Comparison of ENCODE assay signal across 22 cellular contexts in genomic region chr6:149208071-149208670, GRCh38.
DNase-seq lines count a peak whose midpoint lies in the region; ATAC-seq, FAIRE-seq and TF ChIP-seq lines count a peak whose summit lies in the region.
"Had no signal": no experiment of that assay in that cellular context is flagged by ENCODE, and none has a peak within 500 bp of the region (broad histone marks: within the 10 kb centered on the region; RNA-seq: fewer than 3 reads in every experiment).

No MANE protein-coding gene starts in this region.

- no peak for TF ChIP-seq POLR2A in transverse colon (IDR thresholded peaks at IDR 0.05)

- H3K27me3 ChIP-seq in astrocyte (ENCODE audit: insufficient read depth, low read length) = no peaks in the 10 kb centered on the region
- no peaks in the 10 kb centered on the region for H3K27me3 ChIP-seq in transverse colon
- H3K27me3 ChIP-seq: BLaER1, Peyer's patch had no signal

- H3K4me1 ChIP-seq in astrocyte (ENCODE audit: insufficient read depth, low read length) (peaks cover 29% of the 10 kb centered on the region), transverse colon (peaks cover 0 to 29% (median 8%) of the 10 kb centered on the region in 4 donors)

- H3K27me3 Mint-ChIP-seq in astrocyte (ENCODE audit: low read depth, unreplicated experiment) = no peaks in the 10 kb centered on the region
- no peaks in the 10 kb centered on the region for H3K27me3 Mint-ChIP-seq in stimulated activated memory B cell treated with anti-CD40 and anti-IgM and Interleukin-4, amounts not matched to agents 10 μg/mL and 1 μg/mL and 100 μg/mL, for 72 hours
- no peaks in the 10 kb centered on the region for H3K27me3 Mint-ChIP-seq in effector memory CD8-positive, alpha-beta T cell
- H3K27me3 Mint-ChIP-seq: IgD-negative memory B cell had no signal

- FAIRE-seq in astrocyte (lab: Jason Lieb, UNC) = no peak
- FAIRE-seq: GM19239 had no signal

- H4K20me1 ChIP-seq in astrocyte (ENCODE audit: insufficient read depth, low read length) = no peaks in the 10 kb centered on the region
- H4K20me1 ChIP-seq: BLaER1 had no signal

- no peak overlapping the region for H3K9ac ChIP-seq in astrocyte (ENCODE audit: low read length)
- H3K9ac ChIP-seq: BLaER1 had no signal

- H3K79me2 ChIP-seq in astrocyte (ENCODE audit: insufficient read depth, low read length) = no peaks in the 10 kb centered on the region

- WGBS in transverse colon (ENCODE audit: low coverage in 1 of 2), 2 donors = 80 to 96% methylated on average over 3 to 4 of the region's 4 CpGs

- no peak overlapping the region for H3K4me3 Mint-ChIP-seq in astrocyte (ENCODE audit: unreplicated experiment)
- H3K4me3 Mint-ChIP-seq in stimulated activated memory B cell treated with anti-CD40 and anti-IgM and Interleukin-4, amounts not matched to agents 10 μg/mL and 1 μg/mL and 100 μg/mL, for 72 hours = no peak overlapping the region
- no peak overlapping the region for H3K4me3 Mint-ChIP-seq in effector memory CD8-positive, alpha-beta T cell
- H3K4me3 Mint-ChIP-seq: CD8-positive, alpha-beta T cell; IgD-negative memory B cell had no signal

- no peak overlapping the region for H3K27ac Mint-ChIP-seq in astrocyte (ENCODE audit: unreplicated experiment)
- peak overlapping the region; percentile 34 for H3K27ac Mint-ChIP-seq in stimulated activated memory B cell treated with anti-CD40 and anti-IgM and Interleukin-4, amounts not matched to agents 10 μg/mL and 1 μg/mL and 100 μg/mL, for 72 hours
- peak overlapping the region in 1 of 2 donors; percentile 75 for H3K27ac Mint-ChIP-seq in effector memory CD8-positive, alpha-beta T cell
- H3K27ac Mint-ChIP-seq: CD8-positive, alpha-beta T cell; IgD-negative memory B cell had no signal

- H3K36me3 Mint-ChIP-seq in astrocyte (ENCODE audit: low read depth, unreplicated experiment) = no peaks in the 10 kb centered on the region
- H3K36me3 Mint-ChIP-seq in stimulated activated memory B cell treated with anti-CD40 and anti-IgM and Interleukin-4, amounts not matched to agents 10 μg/mL and 1 μg/mL and 100 μg/mL, for 72 hours = no peaks in the 10 kb centered on the region
- H3K36me3 Mint-ChIP-seq in effector memory CD8-positive, alpha-beta T cell (ENCODE audit: insufficient read depth) = peaks cover 3% of the 10 kb centered on the region
- H3K36me3 Mint-ChIP-seq: CD8-positive, alpha-beta T cell; IgD-negative memory B cell had no signal

- no peak overlapping the region for H3K4me2 ChIP-seq in astrocyte (ENCODE audit: low read length)
- H3K4me2 ChIP-seq: BLaER1 had no signal

- H3K4me3 ChIP-seq in astrocyte (ENCODE audit: insufficient read depth, low read depth, low read length) = no peak overlapping the region
- H3K4me3 ChIP-seq in transverse colon = no peak overlapping the region
- H3K4me3 ChIP-seq: BLaER1, Peyer's patch had no signal

- H3K9me3 ChIP-seq in astrocyte (ENCODE audit: insufficient read depth, low read depth, low read length) (no peaks in the 10 kb centered on the region), transverse colon (no peaks in the 10 kb centered on the region)
- H3K9me3 ChIP-seq: BLaER1, Peyer's patch had no signal

- DNase-seq in G401 (ENCODE audit: low spot score) = peak; percentile 12
- no peak for DNase-seq in astrocyte (ENCODE audit: low read depth)
- peak; percentile 19 to 58 for DNase-seq in hippocampal formation (lab: John Stamatoyannopoulos, UW)
- no peak for DNase-seq in transverse colon
- no peak for DNase-seq in effector memory CD8-positive, alpha-beta T cell
- no peak for DNase-seq in stimulated activated naive CD4-positive, alpha-beta T cell treated with Interleukin-2 at 50 U/mL for 16 hours (lab: John Stamatoyannopoulos, UW)
- DNase-seq: Calu3; CD8-positive, alpha-beta T cell; DMS153; GDM1; NCI-H1105; NCI-H146; NCI-H2029; NCI-H2227 treated with DMSO at 0.1 percent for 48 hours; NCI-H510A treated with DMSO at 0.1 percent for 48 hours; NCI-H748 treated with DMSO at 0.1 percent for 48 hours; NK-92 treated with Interleukin-12 subunit alpha and Interleukin-12 subunit beta, amount 100 ng/mL, for 24 hours; Peyer's patch had no signal

- H3K36me3 ChIP-seq in astrocyte (ENCODE audit: insufficient read depth, low read length) (no peaks in the 10 kb centered on the region), transverse colon (no peaks in the 10 kb centered on the region)
- H3K36me3 ChIP-seq: BLaER1, Peyer's patch had no signal

- TF ChIP-seq EP300 in transverse colon (IDR thresholded peaks at IDR 0.05; ENCODE audit: low read depth) = no peak

- in situ Hi-C loops in G401 (cut with HindIII; ENCODE audit: low sequenced_read_pairs) = no loop called here
- in situ Hi-C loops in transverse colon (cut with MboI; ENCODE audit: low pct_ligation_motif_present in 1 of 4, low pct_unique_long_range_greater_than_20kb in 1 of 4, low sequenced_read_pairs in 3 of 4) = no loop called here

- H3K27ac ChIP-seq in astrocyte (ENCODE audit: low read depth, low read length) (no peak overlapping the region), transverse colon (no peak overlapping the region)
- H3K27ac ChIP-seq: BLaER1, Peyer's patch had no signal

- peaks cover 25% of the 10 kb centered on the region for H3K4me1 Mint-ChIP-seq in astrocyte (ENCODE audit: low read depth, unreplicated experiment)
- H3K4me1 Mint-ChIP-seq in stimulated activated memory B cell treated with anti-CD40 and anti-IgM and Interleukin-4, amounts not matched to agents 10 μg/mL and 1 μg/mL and 100 μg/mL, for 72 hours = peaks cover 15% of the 10 kb centered on the region
- H3K4me1 Mint-ChIP-seq in effector memory CD8-positive, alpha-beta T cell (ENCODE audit: low read depth in 2 of 2) = peaks cover 13 to 16% of the 10 kb centered on the region in 2 donors

- intact Hi-C loops in transverse colon (cut with DNase I; ENCODE audit: low total_unique reads) = no loop called here

- no peaks in the 10 kb centered on the region for H3K9me3 Mint-ChIP-seq in astrocyte (ENCODE audit: unreplicated experiment)
- no peaks in the 10 kb centered on the region for H3K9me3 Mint-ChIP-seq in stimulated activated memory B cell treated with anti-CD40 and anti-IgM and Interleukin-4, amounts not matched to agents 10 μg/mL and 1 μg/mL and 100 μg/mL, for 72 hours
- no peaks in the 10 kb centered on the region for H3K9me3 Mint-ChIP-seq in effector memory CD8-positive, alpha-beta T cell
- H3K9me3 Mint-ChIP-seq: CD8-positive, alpha-beta T cell; IgD-negative memory B cell had no signal

- TF ChIP-seq CTCF in astrocyte (IDR thresholded peaks at IDR 0.05; ENCODE audit: insufficient read depth, low read depth, low read length) (no peak), transverse colon (IDR thresholded peaks at IDR 0.05) (no peak)

- no peak for ATAC-seq in stimulated activated memory B cell treated with anti-CD40 and anti-IgM and Interleukin-4, amounts not matched to agents 10 μg/mL and 1 μg/mL and 100 μg/mL, for 72 hours
- no peak for ATAC-seq in effector memory CD8-positive, alpha-beta T cell (replicated peaks)
- ATAC-seq: CD8-positive, alpha-beta T cell had no signal

- peak overlapping the region; percentile 42 for H2AFZ ChIP-seq in astrocyte (ENCODE audit: low read depth, low read length)

Comparison
In these comparisons a context has a peak if more than half of its experiments do, and no peak if none do; other contexts are left out.
1. DNase-seq: peak in G401 (single experiment) and hippocampal formation (2 of 2); none in astrocyte (single experiment), transverse colon (single experiment), effector memory CD8-positive, alpha-beta T cell (0 of 3) and stimulated activated naive CD4-positive, alpha-beta T cell treated with Interleukin-2 at 50 U/mL for 16 hours (single experiment).